1 cellular context compared by ENCODE assay signal in genomic region chr22:17924076-17924475, GRCh38.
TF ChIP-seq lines count a peak whose summit lies in the region.

No MANE protein-coding gene starts in this region.

TF ChIP-seq in IMR-90, 13 proteins besides CTCF, POLR2A, EP300 and RAD21:
- TF ChIP-seq CHD1 (IDR thresholded peaks at IDR 0.05; ENCODE audit: low read depth, low read length) (no peak), MAZ (IDR thresholded peaks at IDR 0.05; ENCODE audit: borderline replicate concordance, low read depth, low read length) (no peak)
